Comparison of ENCODE assay signal across 1 cellular context in genomic region chr1:41806472-41807155, GRCh38.
A peak's percentile ranks its signal among the peaks of the same experiment; 100 is the strongest.
TF ChIP-seq lines count a peak whose summit lies in the region.

No MANE protein-coding gene starts in this region.

TF ChIP-seq in K562, 482 proteins besides CTCF, POLR2A, EP300 and RAD21 (continued from another document):
- TF ChIP-seq ATF3 (IDR thresholded peaks at IDR 0.05) (peak; percentile 65), ATF3 (CRISPR knock-in tag; conservative IDR thresholded peaks at IDR 0.05) (no peak), JUND (IDR thresholded peaks at IDR 0.05; ENCODE audit: borderline replicate concordance, low read depth, low read length) (peak; percentile 55; the same call in 1 of the 2 replicates), JUND (tag; IDR thresholded peaks at IDR 0.05; ENCODE audit: borderline replicate concordance, low read depth, low read length) (no peak), RB1 (IDR thresholded peaks at IDR 0.05; ENCODE audit: low read depth) (no peak)
